8 cellular contexts compared by ENCODE assay signal in genomic region chr1:154198756-154199562, GRCh38. TPM values are rescaled to one million over a fixed set of nuclear protein-coding genes. Genes with fewer than 3 reads are reported as not detected.
A peak's percentile ranks its signal among the peaks of the same experiment; 100 is the strongest.
DNase-seq lines count a peak whose midpoint lies in the region; ATAC-seq and TF ChIP-seq lines count a peak whose summit lies in the region.

No MANE protein-coding gene starts in this region.

- H3K9ac ChIP-seq in fibroblast of lung (ENCODE audit: insufficient read depth, low read length) (no peak overlapping the region), neuronal stem cell (ENCODE audit: low read depth, low read length, poor library complexity) (no peak overlapping the region)

- no peaks in the 10 kb centered on the region for H4K20me1 ChIP-seq in fibroblast of lung (ENCODE audit: control insufficient read depth, extremely low read depth, insufficient read depth, low read length)

- H3K18ac ChIP-seq in neuronal stem cell (ENCODE audit: low read length): no peak overlapping the region

- H2AK5ac ChIP-seq in neuronal stem cell (ENCODE audit: low read depth, low read length): no peak overlapping the region

- CTCF ChIA-PET in AG04450 (lab: Charles Lee): interaction anchor here (0.6 to 3.3 kb wide), 27 partner anchors 9 to 745 kb away, joined by 3 to 25 read pairs (median 4); partner anchors contain the start of genes HAX1 and RAB13

- H3K27me3 ChIP-seq in AG04450 (ENCODE audit: control insufficient read depth, insufficient read depth, low read length) (peaks cover 5% of the 10 kb centered on the region), fibroblast of lung (ENCODE audit: control insufficient read depth, insufficient read depth, low read length) (peaks cover 12% of the 10 kb centered on the region), neuronal stem cell (ENCODE audit: control insufficient read depth in 3 of 3, insufficient read depth in 3 of 3, low read depth in 1 of 3, low read length in 3 of 3) (peaks cover 0 to 9% (median 0%) of the 10 kb centered on the region in 3 experiments)

- POLR2A ChIA-PET in AG04450 (lab: Yijun Ruan, JAX): interaction anchor here (0.6 kb wide), 1 partner anchor 21 kb away, joined by 3 read pairs; the partner anchor contains the start of gene UBAP2L

- H2BK12ac ChIP-seq in neuronal stem cell (ENCODE audit: low read length): no peak overlapping the region

- H3K79me2 ChIP-seq in fibroblast of lung (ENCODE audit: control insufficient read depth, insufficient read depth, low read length): no peaks in the 10 kb centered on the region

- H4K8ac ChIP-seq in neuronal stem cell (ENCODE audit: low read depth, low read length): no peak overlapping the region

- H3K23ac ChIP-seq in neuronal stem cell (ENCODE audit: low read depth, low read length, poor library complexity): no peak overlapping the region

- no peak overlapping the region for H2BK120ac ChIP-seq in neuronal stem cell (ENCODE audit: low read depth, low read length)

- no peak for DNase-seq in AG04450 (ENCODE audit: low read depth, low spot score)
- peak; percentile 79 for DNase-seq in GM03348 (ENCODE audit: low spot score)
- DNase-seq in NCI-H1694 treated with DMSO at 0.1 percent for 48 hours (lab: John Stamatoyannopoulos, UW): peak; percentile 89
- peak; percentile 32 to 64 for DNase-seq in activated CD4-positive, alpha-beta T cell treated with anti-CD3 and anti-CD28 coated beads for 4 hours
- DNase-seq in fibroblast of lung (ENCODE audit: low read depth in 2 of 2): peak; percentile 61 to 77
- DNase-seq in neuronal stem cell (ENCODE audit: low spot score): peak; percentile 59
- no peak for DNase-seq in posterior vena cava (ENCODE audit: low spot score)

- H3K27ac ChIP-seq in AG04450 (ENCODE audit: low read depth, low read length): no peak overlapping the region
- H3K27ac ChIP-seq in fibroblast of lung (ENCODE audit: insufficient read depth, low read length): no peak overlapping the region
- no peak overlapping the region for H3K27ac ChIP-seq in neuronal stem cell (replicated peaks; ENCODE audit: low read length)

- H3K4ac ChIP-seq in neuronal stem cell (ENCODE audit: low read length): no peak overlapping the region

- H3K14ac ChIP-seq in neuronal stem cell (ENCODE audit: low read length): no peak overlapping the region

- TF ChIP-seq CTCF in AG04450 (IDR thresholded peaks at IDR 0.05; ENCODE audit: low read depth, low read length) (peak; percentile 65), fibroblast of lung (conservative IDR thresholded peaks at IDR 0.05 in 1 of 2, IDR thresholded peaks at IDR 0.05 in 1 of 2; ENCODE audit: low read depth in 1 of 2, low read length in 2 of 2) (peak; percentile 57 to 60)

- H3K9me3 ChIP-seq in AG04450 (ENCODE audit: control insufficient read depth, insufficient read depth, low read length) (no peaks in the 10 kb centered on the region), fibroblast of lung (ENCODE audit: control insufficient read depth, insufficient read depth, low read depth, low read length) (no peaks in the 10 kb centered on the region), neuronal stem cell (replicated peaks in 1 of 2; ENCODE audit: control insufficient read depth in 2 of 2, insufficient read depth in 1 of 2, low read depth in 1 of 2, low read length in 2 of 2) (no peaks in the 10 kb centered on the region)

- H3K36me3 ChIP-seq in fibroblast of lung (ENCODE audit: control insufficient read depth, insufficient read depth, low read length) (no peaks in the 10 kb centered on the region), neuronal stem cell (replicated peaks in 1 of 2; ENCODE audit: control insufficient read depth in 2 of 2, insufficient read depth in 2 of 2, low read length in 2 of 2) (no peaks in the 10 kb centered on the region)

- no peak overlapping the region for H2BK5ac ChIP-seq in neuronal stem cell (ENCODE audit: low read length)

- whole genome bisulfite sequencing in neuronal stem cell (ENCODE audit: extremely low coverage in 2 of 2, insufficient read length in 2 of 2, insufficient replicate concordance in 1 of 2), 2 donors: no CpG with 5 or more reads among the region's 5 CpGs

- H3K79me1 ChIP-seq in neuronal stem cell (ENCODE audit: low read depth, low read length): no peaks in the 10 kb centered on the region

- H3K4me2 ChIP-seq in fibroblast of lung (ENCODE audit: extremely low read depth, insufficient read depth, low read length) (peak overlapping the region; percentile 80), neuronal stem cell (ENCODE audit: insufficient read depth, low read length, poor library complexity, severe bottlenecking) (no peak overlapping the region)

- H2BK15ac ChIP-seq in neuronal stem cell (ENCODE audit: low read length): no peak overlapping the region

- H2AFZ ChIP-seq in fibroblast of lung (ENCODE audit: low read length): peak overlapping the region; percentile 97
- H2AFZ ChIP-seq in neuronal stem cell (ENCODE audit: low read length): peak overlapping the region; percentile 85

- no peak overlapping the region for H4K91ac ChIP-seq in neuronal stem cell (ENCODE audit: low read depth, low read length, poor library complexity)

- intact Hi-C loops in posterior vena cava (cut with DNase I): no loop called here

- ATAC-seq in HG02852 (IDR thresholded peaks at IDR 0.05; ENCODE audit: unreplicated experiment): no peak

- H3K4me1 ChIP-seq in fibroblast of lung (ENCODE audit: control insufficient read depth, extremely low read depth, insufficient read depth, low read length) (no peaks in the 10 kb centered on the region), neuronal stem cell (ENCODE audit: control insufficient read depth in 2 of 2, insufficient read depth in 1 of 2, low read depth in 1 of 2, low read length in 2 of 2) (peaks cover 2 to 3% of the 10 kb centered on the region in 2 donors)

- no peak overlapping the region; the same call in 1 of the 2 replicates for H3K4me3 ChIP-seq in AG04450 (ENCODE audit: low read depth, low read length)
- peak overlapping the region in 3 of 4 experiments; percentile 3 to 43 (median 27) for H3K4me3 ChIP-seq in fibroblast of lung (replicated peaks in 1 of 4; ENCODE audit: control extremely low read depth in 1 of 4, insufficient read depth in 1 of 4, low read depth in 3 of 4, low read length in 4 of 4)
- H3K4me3 ChIP-seq in neuronal stem cell (ENCODE audit: low read length in 2 of 2): peak overlapping the region in 1 of 2 donors; percentile 25

RNA-seq across cellular contexts. Expression of gene TPM3, which starts 7.1 kb away (rescaled TPM):
- 397 and 565 TPM in 2 replicates for polyA plus RNA-seq in AG04450 (2011; rRNA removed)
- 140 and 155 TPM in 2 replicates for polyA minus RNA-seq in AG04450 (2011; rRNA and poly(A)+ RNA removed)
- 135 and 215 TPM in 2 replicates for total RNA-seq in fibroblast of lung
- polyA plus RNA-seq in fibroblast of lung: 842 and 1,032 TPM in 2 replicates
- 607 and 696 TPM in 2 replicates for polyA plus RNA-seq in fibroblast of lung (2012)
- 80.9 and 162 TPM in 2 replicates for polyA minus RNA-seq in fibroblast of lung (ENCODE audit: low replicate concordance)
- 202 TPM for polyA plus RNA-seq in neuronal stem cell (2013, experiment 1 of 2)
- polyA plus RNA-seq in neuronal stem cell (2013, experiment 2 of 2): 205 TPM
- total RNA-seq in posterior vena cava: 100 to 1,000 TPM; 177 to 189 TPM

RNA-seq across cellular contexts. Expression of gene CFAP141, which starts 7.2 kb away (rescaled TPM):
- not detected in 2 replicates for polyA plus RNA-seq in AG04450 (2011; rRNA removed)
- polyA minus RNA-seq in AG04450 (2011; rRNA and poly(A)+ RNA removed): not detected in 2 replicates
- not detected in 2 replicates for total RNA-seq in fibroblast of lung
- not detected in 2 replicates for polyA plus RNA-seq in fibroblast of lung
- not detected in 2 replicates for polyA plus RNA-seq in fibroblast of lung (2012)
- polyA minus RNA-seq in fibroblast of lung (ENCODE audit: low replicate concordance): not detected in 2 replicates
- polyA plus RNA-seq in neuronal stem cell (2013, experiment 1 of 2): not detected
- 0.24 TPM for polyA plus RNA-seq in neuronal stem cell (2013, experiment 2 of 2)
- not detected for total RNA-seq in posterior vena cava

RNA-seq across cellular contexts. Expression of gene UBAP2L, which starts 21.8 kb away (rescaled TPM):
- 173 and 177 TPM in 2 replicates for polyA plus RNA-seq in AG04450 (2011; rRNA removed)
- 161 and 185 TPM in 2 replicates for polyA minus RNA-seq in AG04450 (2011; rRNA and poly(A)+ RNA removed)
- total RNA-seq in fibroblast of lung: 37.5 and 51.9 TPM in 2 replicates
- polyA plus RNA-seq in fibroblast of lung: 180 and 235 TPM in 2 replicates
- 173 and 176 TPM in 2 replicates for polyA plus RNA-seq in fibroblast of lung (2012)
- 274 and 314 TPM in 2 replicates for polyA minus RNA-seq in fibroblast of lung (ENCODE audit: low replicate concordance)
- polyA plus RNA-seq in neuronal stem cell (2013, experiment 1 of 2): 156 TPM
- 157 TPM for polyA plus RNA-seq in neuronal stem cell (2013, experiment 2 of 2)
- 100 to 1,000 TPM in 1 of 2 donors, 10 to 100 TPM in 1; 94.2 to 104 TPM for total RNA-seq in posterior vena cava

RNA-seq across cellular contexts. Expression of gene NUP210L, which starts 44.1 kb away (rescaled TPM):
- 0.01 TPM in 1 of 2 replicates, not detected in the other for polyA plus RNA-seq in AG04450 (2011; rRNA removed)
- 0.05 TPM in 1 of 2 replicates, not detected in the other for polyA minus RNA-seq in AG04450 (2011; rRNA and poly(A)+ RNA removed)
- under 0.01 and 0.17 TPM in 2 replicates for total RNA-seq in fibroblast of lung
- polyA plus RNA-seq in fibroblast of lung: 0.01 and 0.08 TPM in 2 replicates
- 0.02 TPM in 1 of 2 replicates, not detected in the other for polyA plus RNA-seq in fibroblast of lung (2012)
- not detected in 2 replicates for polyA minus RNA-seq in fibroblast of lung (ENCODE audit: low replicate concordance)
- polyA plus RNA-seq in neuronal stem cell (2013, experiment 1 of 2): not detected
- not detected for polyA plus RNA-seq in neuronal stem cell (2013, experiment 2 of 2)
- under 1 TPM; 0.05 to 0.14 TPM for total RNA-seq in posterior vena cava

Comparison
In these comparisons a context has a peak if more than half of its experiments do, and no peak if none do; other contexts are left out.
1. DNase-seq: peak in GM03348 (single experiment), NCI-H1694 treated with DMSO at 0.1 percent for 48 hours (single experiment), activated CD4-positive, alpha-beta T cell treated with anti-CD3 and anti-CD28 coated beads for 4 hours (2 of 2), fibroblast of lung (2 of 2) and neuronal stem cell (single experiment); none in AG04450 (single experiment) and posterior vena cava (single experiment).